Comparison of ENCODE assay signal across 1 cellular context in the genomic region with DNA sequence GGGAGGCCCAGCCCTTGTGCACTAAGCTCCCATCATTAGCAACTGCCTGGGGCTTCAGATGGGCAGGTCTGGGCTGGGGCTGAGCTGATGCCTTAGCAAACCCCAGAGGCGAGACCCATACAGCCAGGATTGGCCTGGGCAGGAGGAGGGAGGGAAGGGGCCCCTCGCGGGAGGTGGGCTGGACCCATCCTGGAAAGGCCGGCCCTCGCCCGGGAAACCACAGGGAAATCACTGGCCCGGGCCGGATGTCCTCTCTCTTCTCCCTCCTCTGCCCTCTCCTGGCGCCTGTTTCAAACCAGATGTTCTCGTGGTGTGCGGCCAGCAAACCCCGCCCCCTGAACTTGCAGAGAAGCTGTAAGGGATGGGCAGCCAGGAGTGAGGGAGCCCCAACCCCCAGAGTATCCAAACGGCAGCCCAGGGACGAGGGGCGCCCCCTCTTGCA.
A peak's percentile ranks its signal among the peaks of the same experiment; 100 is the strongest.
TF ChIP-seq lines count a peak whose summit lies in the region.

No MANE protein-coding gene starts in this region.

TF ChIP-seq in HepG2, 621 proteins besides CTCF, POLR2A, EP300 and RAD21:
- peak; percentile 69 for TF ChIP-seq GABPB1 (CRISPR knock-in tag; IDR thresholded peaks at IDR 0.05)
- TF ChIP-seq, protein P1, sequence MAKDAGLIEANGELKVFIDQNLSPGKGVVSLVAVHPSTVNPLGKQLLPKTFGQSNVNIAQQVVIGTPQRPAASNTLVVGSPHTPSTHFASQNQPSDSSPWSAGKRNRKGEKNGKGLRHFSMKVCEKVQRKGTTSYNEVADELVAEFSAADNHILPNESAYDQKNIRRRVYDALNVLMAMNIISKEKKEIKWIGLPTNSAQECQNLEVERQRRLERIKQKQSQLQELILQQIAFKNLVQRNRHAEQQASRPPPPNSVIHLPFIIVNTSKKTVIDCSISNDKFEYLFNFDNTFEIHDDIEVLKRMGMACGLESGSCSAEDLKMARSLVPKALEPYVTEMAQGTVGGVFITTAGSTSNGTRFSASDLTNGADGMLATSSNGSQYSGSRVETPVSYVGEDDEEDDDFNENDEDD (CRISPR knock-in tag; IDR thresholded peaks at IDR 0.05; ENCODE audit: borderline replicate concordance), result peak; percentile 60; the same call in 1 of the 2 replicates
- TF ChIP-seq GABPA (IDR thresholded peaks at IDR 0.05; ENCODE audit: low read depth, low read length), result peak; percentile 15; the same call in 1 of the 2 replicates
- TF ChIP-seq GABPA (CRISPR knock-in tag; IDR thresholded peaks at IDR 0.05; ENCODE audit: low read depth), result peak; percentile 41; the same call in 1 of the 2 replicates
- TF ChIP-seq NFE2L2 (IDR thresholded peaks at IDR 0.05; ENCODE audit: low read length), result no peak
- TF ChIP-seq, protein P2, sequence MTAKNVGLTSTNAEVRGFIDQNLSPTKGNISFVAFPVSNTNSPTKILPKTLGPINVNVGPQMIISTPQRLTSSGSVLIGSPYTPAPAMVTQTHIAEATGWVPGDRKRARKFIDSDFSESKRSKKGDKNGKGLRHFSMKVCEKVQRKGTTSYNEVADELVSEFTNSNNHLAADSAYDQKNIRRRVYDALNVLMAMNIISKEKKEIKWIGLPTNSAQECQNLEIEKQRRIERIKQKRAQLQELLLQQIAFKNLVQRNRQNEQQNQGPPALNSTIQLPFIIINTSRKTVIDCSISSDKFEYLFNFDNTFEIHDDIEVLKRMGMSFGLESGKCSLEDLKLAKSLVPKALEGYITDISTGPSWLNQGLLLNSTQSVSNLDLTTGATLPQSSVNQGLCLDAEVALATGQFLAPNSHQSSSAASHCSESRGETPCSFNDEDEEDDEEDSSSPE (CRISPR knock-in tag; IDR thresholded peaks at IDR 0.05), result peak; percentile 42; the same call in 1 of the 2 replicates
- TF ChIP-seq, protein P3, sequence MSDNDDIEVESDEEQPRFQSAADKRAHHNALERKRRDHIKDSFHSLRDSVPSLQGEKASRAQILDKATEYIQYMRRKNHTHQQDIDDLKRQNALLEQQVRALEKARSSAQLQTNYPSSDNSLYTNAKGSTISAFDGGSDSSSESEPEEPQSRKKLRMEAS (IDR thresholded peaks at IDR 0.05), result peak; percentile 43; the same call in 1 of the 2 replicates
- no peak for TF ChIP-seq ZNF781 (CRISPR knock-in tag; IDR thresholded peaks at IDR 0.05; ENCODE audit: borderline replicate concordance, not compliant biosample characterization)
- TF ChIP-seq STAG1 (CRISPR knock-in tag; IDR thresholded peaks at IDR 0.05), result peak; percentile 18; the same call in 1 of the 2 replicates
- TF ChIP-seq ZNF468 (CRISPR knock-in tag; IDR thresholded peaks at IDR 0.05), result no peak
